Comparison of ENCODE assay signal across 1 cellular context in genomic region chr9:100098887-100099721, GRCh38.
TF ChIP-seq lines count a peak whose summit lies in the region.

TSS of gene ERP44 (minus strand) at chr9:100099000. CDS start at chr9:100098840, 160 bp downstream.
TSS of gene INVS (plus strand) at chr9:100099243. CDS start at chr9:100104522, 5,279 bp downstream.

TF ChIP-seq in WTC11, 78 proteins besides CTCF, POLR2A, EP300 and RAD21 (continued from another document and continues in another):
- TF ChIP-seq ZSCAN18 (CRISPR knock-in tag; IDR thresholded peaks at IDR 0.05) (no peak), CDX4 (CRISPR knock-in tag; IDR thresholded peaks at IDR 0.05; ENCODE audit: borderline replicate concordance) (no peak), JUN (CRISPR knock-in tag; IDR thresholded peaks at IDR 0.05) (no peak), NFATC4 (CRISPR knock-in tag; IDR thresholded peaks at IDR 0.05) (no peak), PRDM15 (CRISPR knock-in tag; IDR thresholded peaks at IDR 0.05) (no peak), MLX (CRISPR knock-in tag; IDR thresholded peaks at IDR 0.05) (no peak), FOXK1 (CRISPR knock-in tag; IDR thresholded peaks at IDR 0.05) (peak; percentile 86), HMGXB4 (CRISPR knock-in tag; IDR thresholded peaks at IDR 0.05) (peak; percentile 78), ZBTB43 (CRISPR knock-in tag; IDR thresholded peaks at IDR 0.05) (no peak), CREM (CRISPR knock-in tag; IDR thresholded peaks at IDR 0.05) (peak; percentile 75), SP1 (CRISPR knock-in tag; conservative IDR thresholded peaks at IDR 0.05) (peak; percentile 80; the same call in 1 of the 2 replicates), ZNF138 (CRISPR knock-in tag; conservative IDR thresholded peaks at IDR 0.05) (no peak), FOXP1 (CRISPR knock-in tag; IDR thresholded peaks at IDR 0.05; ENCODE audit: borderline replicate concordance) (no peak; the same call in 1 of the 2 replicates), TCF7 (CRISPR knock-in tag; IDR thresholded peaks at IDR 0.05; ENCODE audit: low read depth) (no peak), STAT6 (CRISPR knock-in tag; conservative IDR thresholded peaks at IDR 0.05; ENCODE audit: low read depth) (no peak), ZNF396 (CRISPR knock-in tag; IDR thresholded peaks at IDR 0.05; ENCODE audit: borderline replicate concordance) (no peak), ATF1 (CRISPR knock-in tag; IDR thresholded peaks at IDR 0.05) (no peak), ZNF121 (CRISPR knock-in tag; IDR thresholded peaks at IDR 0.05) (peak; percentile 70; the same call in 1 of the 2 replicates), ELF4 (CRISPR knock-in tag; IDR thresholded peaks at IDR 0.05; ENCODE audit: low read depth) (no peak), ZNF425 (CRISPR knock-in tag; conservative IDR thresholded peaks at IDR 0.05) (no peak), ZNF232 (CRISPR knock-in tag; IDR thresholded peaks at IDR 0.05) (no peak), ARID4B (CRISPR knock-in tag; IDR thresholded peaks at IDR 0.05; ENCODE audit: borderline replicate concordance) (no peak; the same call in 1 of the 2 replicates), ZNF671 (CRISPR knock-in tag; IDR thresholded peaks at IDR 0.05) (no peak), ERG (CRISPR knock-in tag; IDR thresholded peaks at IDR 0.05) (no peak), NFE2L1 (CRISPR knock-in tag; IDR thresholded peaks at IDR 0.05) (no peak), MAX (CRISPR knock-in tag; IDR thresholded peaks at IDR 0.05) (peak; percentile 45; the same call in 1 of the 2 replicates), TEAD1 (CRISPR knock-in tag; IDR thresholded peaks at IDR 0.05) (no peak), MXD4 (CRISPR knock-in tag; IDR thresholded peaks at IDR 0.05; ENCODE audit: borderline replicate concordance) (no peak), ESRRA (CRISPR knock-in tag; IDR thresholded peaks at IDR 0.05; ENCODE audit: borderline replicate concordance) (no peak), E2F4 (CRISPR knock-in tag; IDR thresholded peaks at IDR 0.05; ENCODE audit: borderline replicate concordance, low read depth) (no peak)
